Comparison of ENCODE assay signal across 9 cellular contexts in the genomic region with DNA sequence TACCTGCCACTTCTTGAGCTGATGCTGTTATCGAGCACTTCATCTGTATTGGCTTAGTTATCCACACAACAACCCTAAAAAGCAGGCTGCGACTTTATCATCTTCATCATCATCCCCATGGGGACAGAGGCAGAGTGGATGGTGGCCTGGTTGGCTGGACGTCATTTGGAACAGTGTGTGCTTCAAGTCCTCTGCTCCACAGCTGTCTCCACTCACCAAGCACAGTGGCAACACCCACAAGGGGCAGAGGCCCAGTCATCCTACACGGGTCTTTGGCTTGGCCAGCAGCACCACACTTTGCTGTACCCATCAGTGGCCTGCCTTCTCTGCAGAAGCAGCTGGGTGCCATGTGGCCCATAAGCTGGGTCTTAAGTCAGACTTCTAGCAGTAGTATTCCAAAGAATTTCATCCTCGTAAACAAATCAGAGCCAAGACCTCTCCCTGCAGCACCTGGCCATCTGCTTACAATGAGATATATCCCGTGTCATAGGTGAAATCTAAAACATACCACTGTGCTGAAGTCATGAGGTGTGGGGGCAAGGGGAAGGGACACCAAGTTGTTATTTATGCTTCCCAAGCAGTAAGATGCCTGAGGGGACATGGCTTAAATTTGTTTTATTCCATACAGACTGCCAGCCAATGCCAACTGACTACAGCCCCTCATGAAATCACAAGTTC. TPM values are rescaled to one million over a fixed set of nuclear protein-coding genes. Genes with fewer than 3 reads are reported as not detected.
DNase-seq lines count a peak whose midpoint lies in the region; ATAC-seq and TF ChIP-seq lines count a peak whose summit lies in the region.
"Had no signal": no experiment of that assay in that cellular context is flagged by ENCODE, and none has a peak within 500 bp of the region (broad histone marks: within the 10 kb centered on the region; RNA-seq: fewer than 3 reads in every experiment).

No MANE protein-coding gene starts in this region.

- POLR2A ChIA-PET in activated CD4-positive, alpha-beta T cell treated with anti-CD3 and anti-CD28 coated beads, Interleukin-2, amount 10 ng/mL, durations not matched to agents 7 days and 5 days (lab: Charles Lee): no interaction called here

- no peak overlapping the region for H3K4me3 ChIP-seq in endodermal cell (ENCODE audit: low read length)
- H3K4me3 ChIP-seq: SJSA1 had no signal

- no peak for ATAC-seq in stimulated activated naive CD8-positive, alpha-beta T cell treated with anti-CD3 and anti-CD28 coated beads, Interleukin-15, Interleukin-2, amounts not matched to agents 100 U/mL and 50 U/mL, for 24 hours
- ATAC-seq in natural killer cell treated with Interleukin-12 subunit alpha and Interleukin-12 subunit beta and Interleukin-15 and Interleukin-18, amount 100 ng/mL, for 72 hours: peak in 1 of 2 donors; percentile 41
- ATAC-seq in esophagus mucosa: no peak

- no peaks in the 10 kb centered on the region for H3K9me3 Mint-ChIP-seq in stimulated activated naive CD8-positive, alpha-beta T cell treated with anti-CD3 and anti-CD28 coated beads, Interleukin-15, Interleukin-2, amounts not matched to agents 100 ng/mL and 50 ng/mL, for 24 hours
- H3K9me3 Mint-ChIP-seq in endodermal cell: no peaks in the 10 kb centered on the region
- no peaks in the 10 kb centered on the region for H3K9me3 Mint-ChIP-seq in natural killer cell treated with Interleukin-12 subunit alpha and Interleukin-12 subunit beta and Interleukin-15 and Interleukin-18, amount 100 ng/mL, for 72 hours
- no peaks in the 10 kb centered on the region for H3K9me3 Mint-ChIP-seq in activated CD4-positive, alpha-beta T cell treated with anti-CD3 and anti-CD28 coated beads, Interleukin-2, amount 10 ng/mL, durations not matched to agents 7 days and 5 days

- peaks cover 88% of the 10 kb centered on the region for H3K4me1 Mint-ChIP-seq in stimulated activated naive CD8-positive, alpha-beta T cell treated with anti-CD3 and anti-CD28 coated beads, Interleukin-15, Interleukin-2, amounts not matched to agents 100 ng/mL and 50 ng/mL, for 24 hours (ENCODE audit: low read depth)
- peaks cover 54% of the 10 kb centered on the region for H3K4me1 Mint-ChIP-seq in endodermal cell
- peaks cover 65 to 69% of the 10 kb centered on the region in 2 donors for H3K4me1 Mint-ChIP-seq in natural killer cell treated with Interleukin-12 subunit alpha and Interleukin-12 subunit beta and Interleukin-15 and Interleukin-18, amount 100 ng/mL, for 72 hours (ENCODE audit: low read depth in 2 of 2)
- peaks cover 57% of the 10 kb centered on the region for H3K4me1 Mint-ChIP-seq in activated CD4-positive, alpha-beta T cell treated with anti-CD3 and anti-CD28 coated beads, Interleukin-2, amount 10 ng/mL, durations not matched to agents 7 days and 5 days

- 93 to 100% methylated on average over 4 to 6 of the region's 6 CpGs for WGBS in endodermal cell (ENCODE audit: insufficient coverage in 1 of 2, insufficient read length in 1 of 2), 2 experiments

- no peaks in the 10 kb centered on the region for H3K27me3 Mint-ChIP-seq in stimulated activated naive CD8-positive, alpha-beta T cell treated with anti-CD3 and anti-CD28 coated beads, Interleukin-15, Interleukin-2, amounts not matched to agents 100 ng/mL and 50 ng/mL, for 24 hours
- no peaks in the 10 kb centered on the region for H3K27me3 Mint-ChIP-seq in endodermal cell (ENCODE audit: insufficient read depth)
- H3K27me3 Mint-ChIP-seq in natural killer cell treated with Interleukin-12 subunit alpha and Interleukin-12 subunit beta and Interleukin-15 and Interleukin-18, amount 100 ng/mL, for 72 hours: no peaks in the 10 kb centered on the region
- H3K27me3 Mint-ChIP-seq in activated CD4-positive, alpha-beta T cell treated with anti-CD3 and anti-CD28 coated beads, Interleukin-2, amount 10 ng/mL, durations not matched to agents 7 days and 5 days: no peaks in the 10 kb centered on the region

- H3K27me3 ChIP-seq in endodermal cell (ENCODE audit: control insufficient read depth, insufficient read depth, low read length, poor library complexity, severe bottlenecking): no peaks in the 10 kb centered on the region
- H3K27me3 ChIP-seq: SJSA1 had no signal

- peak overlapping the region; percentile 80 for H3K27ac ChIP-seq in endodermal cell (ENCODE audit: low read depth, low read length)
- H3K27ac ChIP-seq: SJSA1 had no signal

- CTCF ChIA-PET in activated CD4-positive, alpha-beta T cell treated with anti-CD3 and anti-CD28 coated beads, Interleukin-2, amount 10 ng/mL, durations not matched to agents 7 days and 5 days (lab: Charles Lee): interaction anchor here (0.5 kb wide), 1 partner anchor 200 kb away, joined by 5 read pairs; no protein-coding TSS in a partner anchor

- peak overlapping the region; percentile 11 for H3K9ac ChIP-seq in endodermal cell (ENCODE audit: extremely low read depth, low read length, poor library complexity, severe bottlenecking)

- peaks cover 6% of the 10 kb centered on the region for H3K36me3 ChIP-seq in endodermal cell (ENCODE audit: control insufficient read depth, insufficient read depth, low read length)

- no peaks in the 10 kb centered on the region for H3K9me3 ChIP-seq in endodermal cell (ENCODE audit: control insufficient read depth, low read length)
- H3K9me3 ChIP-seq: SJSA1 had no signal

- H3K4me1 ChIP-seq in endodermal cell (ENCODE audit: control insufficient read depth, insufficient read depth, low read length): peaks cover 23% of the 10 kb centered on the region

- no peak for DNase-seq in stimulated activated naive CD8-positive, alpha-beta T cell treated with anti-CD3 and anti-CD28 coated beads, Interleukin-15, Interleukin-2, amounts not matched to agents 100 U/mL and 50 U/mL, for 24 hours
- no peak for DNase-seq in endodermal cell
- DNase-seq in natural killer cell treated with Interleukin-12 subunit alpha and Interleukin-12 subunit beta and Interleukin-15 and Interleukin-18, amount 100 ng/mL, for 72 hours (ENCODE audit: low spot score): no peak
- no peak for DNase-seq in DMS114 treated with DMSO at 0.1 percent for 48 hours (lab: John Stamatoyannopoulos, UW; ENCODE audit: unreplicated experiment)
- DNase-seq in activated CD4-positive, alpha-beta T cell treated with anti-CD3 and anti-CD28 coated beads, Interleukin-2, amount 10 ng/mL, durations not matched to agents 7 days and 5 days: no peak
- DNase-seq in NAMALWA (ENCODE audit: low spot score): no peak

- H3K36me3 Mint-ChIP-seq in stimulated activated naive CD8-positive, alpha-beta T cell treated with anti-CD3 and anti-CD28 coated beads, Interleukin-15, Interleukin-2, amounts not matched to agents 100 ng/mL and 50 ng/mL, for 24 hours (ENCODE audit: low read depth): no peaks in the 10 kb centered on the region
- H3K36me3 Mint-ChIP-seq in endodermal cell (ENCODE audit: low read depth): no peaks in the 10 kb centered on the region
- no peaks in the 10 kb centered on the region for H3K36me3 Mint-ChIP-seq in natural killer cell treated with Interleukin-12 subunit alpha and Interleukin-12 subunit beta and Interleukin-15 and Interleukin-18, amount 100 ng/mL, for 72 hours
- H3K36me3 Mint-ChIP-seq in activated CD4-positive, alpha-beta T cell treated with anti-CD3 and anti-CD28 coated beads, Interleukin-2, amount 10 ng/mL, durations not matched to agents 7 days and 5 days (ENCODE audit: low read depth): no peaks in the 10 kb centered on the region

- H3K4me3 Mint-ChIP-seq in stimulated activated naive CD8-positive, alpha-beta T cell treated with anti-CD3 and anti-CD28 coated beads, Interleukin-15, Interleukin-2, amounts not matched to agents 100 ng/mL and 50 ng/mL, for 24 hours: no peak overlapping the region
- H3K4me3 Mint-ChIP-seq in endodermal cell: no peak overlapping the region
- H3K4me3 Mint-ChIP-seq in natural killer cell treated with Interleukin-12 subunit alpha and Interleukin-12 subunit beta and Interleukin-15 and Interleukin-18, amount 100 ng/mL, for 72 hours: no peak overlapping the region
- no peak overlapping the region for H3K4me3 Mint-ChIP-seq in activated CD4-positive, alpha-beta T cell treated with anti-CD3 and anti-CD28 coated beads, Interleukin-2, amount 10 ng/mL, durations not matched to agents 7 days and 5 days

- H3K27ac Mint-ChIP-seq in stimulated activated naive CD8-positive, alpha-beta T cell treated with anti-CD3 and anti-CD28 coated beads, Interleukin-15, Interleukin-2, amounts not matched to agents 100 ng/mL and 50 ng/mL, for 24 hours: peak overlapping the region; percentile 6
- peak overlapping the region; percentile 69 for H3K27ac Mint-ChIP-seq in endodermal cell
- H3K27ac Mint-ChIP-seq in natural killer cell treated with Interleukin-12 subunit alpha and Interleukin-12 subunit beta and Interleukin-15 and Interleukin-18, amount 100 ng/mL, for 72 hours: peak overlapping the region; percentile 18 to 36
- no peak overlapping the region for H3K27ac Mint-ChIP-seq in activated CD4-positive, alpha-beta T cell treated with anti-CD3 and anti-CD28 coated beads, Interleukin-2, amount 10 ng/mL, durations not matched to agents 7 days and 5 days

- no peak for TF ChIP-seq CTCF in endodermal cell (conservative IDR thresholded peaks at IDR 0.05)

RNA-seq across cellular contexts. Expression of a gene that starts 47.9 kb away (rescaled TPM):
- total RNA-seq in endodermal cell (10 to 100 TPM; 14.5 to 18.7 TPM), esophagus mucosa (34.6 TPM)
- polyA plus RNA-seq in endodermal cell (2013, experiment 1 of 2): 5.4 TPM
- polyA plus RNA-seq in endodermal cell (2013, experiment 2 of 2): 4.5 TPM
- 1 to 10 TPM in 1 of 2 donors, under 1 TPM in 1; 0.81 to 1.0 TPM for total RNA-seq in natural killer cell treated with Interleukin-12 subunit alpha and Interleukin-12 subunit beta and Interleukin-15 and Interleukin-18, amount 100 ng/mL, for 72 hours
- total RNA-seq in activated CD4-positive, alpha-beta T cell treated with anti-CD3 and anti-CD28 coated beads, Interleukin-2, amount 10 ng/mL, durations not matched to agents 7 days and 5 days: under 1 TPM; 0.32 to 0.42 TPM

RNA-seq across cellular contexts. Expression of a gene that starts 52.2 kb away (rescaled TPM):
- 100 to 1,000 TPM; 149 to 156 TPM for total RNA-seq in endodermal cell
- polyA plus RNA-seq in endodermal cell (2013, experiment 1 of 2): 79.3 TPM
- polyA plus RNA-seq in endodermal cell (2013, experiment 2 of 2): 80.9 TPM
- total RNA-seq in natural killer cell treated with Interleukin-12 subunit alpha and Interleukin-12 subunit beta and Interleukin-15 and Interleukin-18, amount 100 ng/mL, for 72 hours: 100 to 1,000 TPM; 111 to 161 TPM
- total RNA-seq in esophagus mucosa: 55.1 TPM
- 100 to 1,000 TPM; 114 to 115 TPM for total RNA-seq in activated CD4-positive, alpha-beta T cell treated with anti-CD3 and anti-CD28 coated beads, Interleukin-2, amount 10 ng/mL, durations not matched to agents 7 days and 5 days

Comparison
In these comparisons a context has a peak if more than half of its experiments do, and no peak if none do; other contexts are left out.
1. RNA of a gene that starts 47.9 kb away (total RNA-seq): 34.6 TPM in esophagus mucosa (single experiment) and 14.5 to 18.7 TPM in endodermal cell; 0.81 to 1.0 TPM in natural killer cell treated with Interleukin-12 subunit alpha and Interleukin-12 subunit beta and Interleukin-15 and Interleukin-18, amount 100 ng/mL, for 72 hours and 0.32 to 0.42 TPM in activated CD4-positive, alpha-beta T cell treated with anti-CD3 and anti-CD28 coated beads, Interleukin-2, amount 10 ng/mL, durations not matched to agents 7 days and 5 days; every median in the first group is over 4 times any median in the second.